In genomic region chr4:48343531-48343930, GRCh38 we compare ENCODE assay signal across 1 cellular context.
TF ChIP-seq lines count a peak whose summit lies in the region.

No MANE protein-coding gene starts in this region.

TF ChIP-seq in IMR-90, 13 proteins besides CTCF, POLR2A, EP300 and RAD21 (continued from another document):
- TF ChIP-seq FOS (IDR thresholded peaks at IDR 0.05; ENCODE audit: low read depth, low read length), result no peak
- TF ChIP-seq USF2 (IDR thresholded peaks at IDR 0.05; ENCODE audit: low read depth, low read length), result no peak
- TF ChIP-seq MXI1 (IDR thresholded peaks at IDR 0.05; ENCODE audit: borderline replicate concordance, low read depth, low read length), result no peak
- TF ChIP-seq RCOR1 (IDR thresholded peaks at IDR 0.05; ENCODE audit: insufficient replicate concordance, low read length), result no peak
- TF ChIP-seq MAZ (IDR thresholded peaks at IDR 0.05; ENCODE audit: borderline replicate concordance, low read depth, low read length), result no peak
